In genomic region chr17:36602924-36603384, GRCh38 we compare ENCODE assay signal across 8 cellular contexts. TPM values are rescaled to one million over a fixed set of nuclear protein-coding genes. Genes with fewer than 3 reads are reported as not detected.
A peak's percentile ranks its signal among the peaks of the same experiment; 100 is the strongest.
DNase-seq lines count a peak whose midpoint lies in the region; ATAC-seq and TF ChIP-seq lines count a peak whose summit lies in the region.

No MANE protein-coding gene starts in this region.

- peaks cover 1% of the 10 kb centered on the region for H3K36me3 Mint-ChIP-seq in activated CD4-positive, alpha-beta memory T cell treated with anti-CD3 and anti-CD28 coated beads, Interleukin-2, amount 10 ng/mL, durations not matched to agents 7 days and 5 days (ENCODE audit: low read depth)
- H3K36me3 Mint-ChIP-seq in mesothelial cell of epicardium: peaks cover 1% of the 10 kb centered on the region

- H3K4me3 Mint-ChIP-seq in activated CD4-positive, alpha-beta memory T cell treated with anti-CD3 and anti-CD28 coated beads, Interleukin-2, amount 10 ng/mL, durations not matched to agents 7 days and 5 days: peak overlapping the region; percentile 83
- peak overlapping the region; percentile 82 for H3K4me3 Mint-ChIP-seq in mesothelial cell of epicardium

- H3K27ac Mint-ChIP-seq in activated CD4-positive, alpha-beta memory T cell treated with anti-CD3 and anti-CD28 coated beads, Interleukin-2, amount 10 ng/mL, durations not matched to agents 7 days and 5 days: peak overlapping the region; percentile 80
- no peak overlapping the region for H3K27ac Mint-ChIP-seq in mesothelial cell of epicardium

- CTCF ChIA-PET in activated CD4-positive, alpha-beta memory T cell treated with anti-CD3 and anti-CD28 coated beads, Interleukin-2, amount 10 ng/mL, durations not matched to agents 7 days and 5 days (lab: Charles Lee): interaction anchor here (0.6 to 4.1 kb wide), 29 partner anchors 8 to 823 kb away, joined by 3 to 35 read pairs (median 5); partner anchors contain the start of genes DHRS11, MYO19 and PIGW

- TF ChIP-seq CTCF in mesothelial cell of epicardium (IDR thresholded peaks at IDR 0.05; ENCODE audit: unreplicated experiment): peak; percentile 90

- peak; percentile 75 for DNase-seq in AG20443 (ENCODE audit: low spot score)
- DNase-seq in H7: peak; percentile 90
- peak; percentile 86 for DNase-seq in NCI-H69 (lab: John Stamatoyannopoulos, UW)
- peak; percentile 69 for DNase-seq in activated CD4-positive, alpha-beta memory T cell treated with anti-CD3 and anti-CD28 coated beads, Interleukin-2, amount 10 ng/mL, durations not matched to agents 7 days and 5 days
- peak; percentile 74 for DNase-seq in effector CD8-positive, alpha-beta T cell (lab: John Stamatoyannopoulos, UW)
- DNase-seq in mesothelial cell of epicardium (ENCODE audit: low spot score in 2 of 2, unreplicated experiment in 2 of 2): peak in 1 of 2 experiments; percentile 54
- peak; percentile 54 to 56 for DNase-seq in stimulated activated CD8-positive, alpha-beta memory T cell treated with anti-CD3 and anti-CD28 coated beads, Interleukin-15, amount 100 ng/mL, for 48 hours (ENCODE audit: low read depth in 2 of 2)

- peaks cover 3% of the 10 kb centered on the region; the same call in 1 of the 2 replicates for H3K36me3 ChIP-seq in H7 (replicated peaks; ENCODE audit: control insufficient read depth, insufficient read depth, low read length)

- peaks cover 41% of the 10 kb centered on the region for H3K4me1 Mint-ChIP-seq in activated CD4-positive, alpha-beta memory T cell treated with anti-CD3 and anti-CD28 coated beads, Interleukin-2, amount 10 ng/mL, durations not matched to agents 7 days and 5 days
- peaks cover 22% of the 10 kb centered on the region for H3K4me1 Mint-ChIP-seq in mesothelial cell of epicardium

- H3K4me3 ChIP-seq in H7 (ENCODE audit: insufficient read depth, low read depth, low read length): peak overlapping the region; percentile 95

- ATAC-seq in GM18520 (IDR thresholded peaks at IDR 0.05; ENCODE audit: unreplicated experiment): no peak

- H3K27me3 ChIP-seq in H7 (ENCODE audit: control insufficient read depth, insufficient read depth, low read length): no peaks in the 10 kb centered on the region; the same call in 1 of the 2 replicates

- POLR2A ChIA-PET in activated CD4-positive, alpha-beta memory T cell treated with anti-CD3 and anti-CD28 coated beads, Interleukin-2, amount 10 ng/mL, durations not matched to agents 7 days and 5 days (lab: Charles Lee): interaction anchor here (0.9 to 3.2 kb wide), 10 partner anchors 11 to 756 kb away, joined by 3 to 51 read pairs (median 7); partner anchors contain the start of genes AATF, DHRS11, GGNBP2 and MYO19

- H3K27me3 Mint-ChIP-seq in activated CD4-positive, alpha-beta memory T cell treated with anti-CD3 and anti-CD28 coated beads, Interleukin-2, amount 10 ng/mL, durations not matched to agents 7 days and 5 days: no peaks in the 10 kb centered on the region
- no peaks in the 10 kb centered on the region for H3K27me3 Mint-ChIP-seq in mesothelial cell of epicardium (ENCODE audit: low read depth)

- H3K9me3 Mint-ChIP-seq in activated CD4-positive, alpha-beta memory T cell treated with anti-CD3 and anti-CD28 coated beads, Interleukin-2, amount 10 ng/mL, durations not matched to agents 7 days and 5 days: no peaks in the 10 kb centered on the region
- H3K9me3 Mint-ChIP-seq in mesothelial cell of epicardium: no peaks in the 10 kb centered on the region

RNA-seq across cellular contexts. Expression of gene MRM1, which starts 1.6 kb away (rescaled TPM):
- 19.3 and 24.8 TPM in 2 replicates for total RNA-seq in H7 (2014; rRNA removed; shearing (Covaris generic))
- 1 to 10 TPM; 7.3 to 8.4 TPM for total RNA-seq in activated CD4-positive, alpha-beta memory T cell treated with anti-CD3 and anti-CD28 coated beads, Interleukin-2, amount 10 ng/mL, durations not matched to agents 7 days and 5 days
- 5.1 to 5.6 TPM (median 5.4 TPM) in 3 replicates for total RNA-seq in mesothelial cell of epicardium

RNA-seq across cellular contexts. Expression of gene DHRS11, which starts 11.3 kb away (rescaled TPM):
- 38.6 and 46.9 TPM in 2 replicates for total RNA-seq in H7 (2014; rRNA removed; shearing (Covaris generic))
- total RNA-seq in activated CD4-positive, alpha-beta memory T cell treated with anti-CD3 and anti-CD28 coated beads, Interleukin-2, amount 10 ng/mL, durations not matched to agents 7 days and 5 days: 1 to 10 TPM; 3.7 to 3.8 TPM
- 14.9 to 17.3 TPM (median 15.0 TPM) in 3 replicates for total RNA-seq in mesothelial cell of epicardium

RNA-seq across cellular contexts. Expression of gene GGNBP2, which starts 58.2 kb away (rescaled TPM):
- 27.6 and 35.7 TPM in 2 replicates for total RNA-seq in H7 (2014; rRNA removed; shearing (Covaris generic))
- total RNA-seq in activated CD4-positive, alpha-beta memory T cell treated with anti-CD3 and anti-CD28 coated beads, Interleukin-2, amount 10 ng/mL, durations not matched to agents 7 days and 5 days: 100 to 1,000 TPM in 1 of 2 experiments, 10 to 100 TPM in 1; 94.0 to 106 TPM
- 67.5 to 71.2 TPM (median 69.8 TPM) in 3 replicates for total RNA-seq in mesothelial cell of epicardium
